ENCODE assay signal across 20 cellular contexts in the genomic region with DNA sequence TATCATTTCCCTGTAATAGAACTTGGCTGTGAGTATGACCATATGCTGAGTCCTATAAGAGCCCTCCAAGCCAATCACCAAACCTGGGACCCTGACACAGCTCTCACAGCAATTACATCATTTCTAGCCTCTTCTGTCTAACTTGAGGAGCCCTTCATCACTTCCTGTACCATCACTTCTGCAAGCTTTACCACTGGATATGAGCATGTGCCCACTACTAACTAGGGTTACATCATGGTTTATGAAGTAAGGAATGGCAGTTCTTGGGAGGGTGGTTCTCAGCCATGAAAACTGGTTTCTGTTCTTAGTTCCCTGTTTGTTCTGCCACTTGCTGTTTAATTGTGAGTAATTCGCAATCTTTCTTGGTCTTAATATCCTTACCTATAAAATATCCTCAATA. TPM values are rescaled to one million over a fixed set of nuclear protein-coding genes. Genes with fewer than 3 reads are reported as not detected.
DNase-seq lines count a peak whose midpoint lies in the region; ATAC-seq and TF ChIP-seq lines count a peak whose summit lies in the region.
"Had no signal": no experiment of that assay in that cellular context is flagged by ENCODE, and none has a peak within 500 bp of the region (broad histone marks: within the 10 kb centered on the region; RNA-seq: fewer than 3 reads in every experiment).

No MANE protein-coding gene starts in this region.

- H3K27me3 Mint-ChIP-seq in GM23338 (ENCODE audit: insufficient read depth, low read depth, poor library complexity), result peaks cover 2% of the 10 kb centered on the region
- peaks cover 0 to 37% (median 13%) of the 10 kb centered on the region in 5 donors for H3K27me3 Mint-ChIP-seq in naive thymus-derived CD4-positive, alpha-beta T cell
- H3K27me3 Mint-ChIP-seq in CD4-positive, alpha-beta T cell, result peaks cover 31% of the 10 kb centered on the region

- no peaks in the 10 kb centered on the region for H3K9me3 Mint-ChIP-seq in GM23338
- no peaks in the 10 kb centered on the region for H3K9me3 Mint-ChIP-seq in naive thymus-derived CD4-positive, alpha-beta T cell
- H3K9me3 Mint-ChIP-seq in CD4-positive, alpha-beta T cell, result no peaks in the 10 kb centered on the region

- no peak for ATAC-seq in GM23338
- ATAC-seq in naive thymus-derived CD4-positive, alpha-beta T cell, result peak; percentile 60
- no peak for ATAC-seq in CD4-positive, alpha-beta T cell (ENCODE audit: poor library complexity)
- ATAC-seq: A549 had no signal

- H3K9me3 ChIP-seq in naive thymus-derived CD4-positive, alpha-beta T cell (ENCODE audit: control insufficient read depth in 2 of 3, low read length in 3 of 3), result no peaks in the 10 kb centered on the region
- no peaks in the 10 kb centered on the region for H3K9me3 ChIP-seq in CD4-positive, alpha-beta T cell (ENCODE audit: control insufficient read depth, low read length)
- H3K9me3 ChIP-seq: A549, SJCRH30 had no signal

- peaks cover 43% of the 10 kb centered on the region for H3K4me1 ChIP-seq in GM23338 (ENCODE audit: insufficient read depth)
- no peaks in the 10 kb centered on the region for H3K4me1 ChIP-seq in naive thymus-derived CD4-positive, alpha-beta T cell (ENCODE audit: control insufficient read depth in 2 of 2, insufficient read depth in 2 of 2, low read length in 2 of 2)
- H3K4me1 ChIP-seq: A549, SJCRH30 had no signal

- H3F3A ChIP-seq in GM23338 (replicated peaks; ENCODE audit: low read depth), result no peaks in the 10 kb centered on the region

- no peak overlapping the region for H3K27ac ChIP-seq in GM23338 (ENCODE audit: low read depth)
- no peak overlapping the region for H3K27ac ChIP-seq in naive thymus-derived CD4-positive, alpha-beta T cell (ENCODE audit: low read depth, low read length)
- H3K27ac ChIP-seq in CD4-positive, alpha-beta T cell (ENCODE audit: low read depth, low read length), result no peak overlapping the region
- H3K27ac ChIP-seq: A549, GM23248, SJCRH30 had no signal

- peaks cover 59% of the 10 kb centered on the region for H3K4me1 Mint-ChIP-seq in GM23338
- H3K4me1 Mint-ChIP-seq in naive thymus-derived CD4-positive, alpha-beta T cell, result peaks cover 0 to 5% (median 4%) of the 10 kb centered on the region in 7 donors
- H3K4me1 Mint-ChIP-seq in CD4-positive, alpha-beta T cell (ENCODE audit: low read depth), result peaks cover 5% of the 10 kb centered on the region

- no peaks in the 10 kb centered on the region for H4K20me1 ChIP-seq in GM23338 (replicated peaks; ENCODE audit: insufficient read depth)

- no peak overlapping the region for H3K4me3 ChIP-seq in GM23338
- no peak overlapping the region for H3K4me3 ChIP-seq in naive thymus-derived CD4-positive, alpha-beta T cell (ENCODE audit: low read length)
- H3K4me3 ChIP-seq: A549, GM23248, SJCRH30 had no signal

- no peaks in the 10 kb centered on the region for H3K9me2 ChIP-seq in GM23338 (ENCODE audit: insufficient read depth)

- H3K36me3 ChIP-seq in GM23338 (ENCODE audit: insufficient read depth), result no peaks in the 10 kb centered on the region
- no peaks in the 10 kb centered on the region for H3K36me3 ChIP-seq in naive thymus-derived CD4-positive, alpha-beta T cell (ENCODE audit: control insufficient read depth in 2 of 3, insufficient read depth in 3 of 3, low read length in 3 of 3)
- H3K36me3 ChIP-seq: SJCRH30 had no signal

- H3K27ac Mint-ChIP-seq in GM23338, result no peak overlapping the region
- H3K27ac Mint-ChIP-seq in naive thymus-derived CD4-positive, alpha-beta T cell, result no peak overlapping the region
- no peak overlapping the region for H3K27ac Mint-ChIP-seq in CD4-positive, alpha-beta T cell
- H3K27ac Mint-ChIP-seq: CD4-positive, alpha-beta memory T cell had no signal

- no peaks in the 10 kb centered on the region for H3K79me2 ChIP-seq in GM23338 (replicated peaks; ENCODE audit: insufficient read depth)

- POLR2A ChIA-PET in naive thymus-derived CD4-positive, alpha-beta T cell (lab: Charles Lee), result no interaction called here
- POLR2A ChIA-PET in CD4-positive, alpha-beta T cell (lab: Charles Lee), result no interaction called here

- DNase-seq in GM23338 (ENCODE audit: low spot score), result no peak
- peak; percentile 55 to 70 for DNase-seq in NCI-H524 (lab: John Stamatoyannopoulos, UW)
- peak; percentile 38 for DNase-seq in SKM-1 (lab: John Stamatoyannopoulos, UW; ENCODE audit: unreplicated experiment)
- DNase-seq in naive thymus-derived CD4-positive, alpha-beta T cell, result no peak
- no peak for DNase-seq in CD4-positive, alpha-beta T cell
- DNase-seq in GM19240 (ENCODE audit: insufficient read length, low spot score), result no peak
- DNase-seq in AG08395 (ENCODE audit: low spot score), result no peak
- DNase-seq in SW 1271 (lab: John Stamatoyannopoulos, UW), result no peak
- DNase-seq: CD4-positive, alpha-beta memory T cell; DND-41; GDM1; GM23248; Karpas-422; MM.1S; NCI-H1436; NCI-H2081; NCI-H345; NCI-H774; SJCRH30 had no signal

- H2AFZ ChIP-seq in GM23338, result 0 out of 2 replicates have a peak overlapping the region, but pooled peaks have one; percentile 2
- H2AFZ ChIP-seq: GM23248 had no signal

- H3K4me2 ChIP-seq in GM23338, result no peak overlapping the region
- H3K4me2 ChIP-seq: A549 had no signal

- H3K27me3 ChIP-seq in GM23338 (ENCODE audit: insufficient read depth), result no peaks in the 10 kb centered on the region
- H3K27me3 ChIP-seq in naive thymus-derived CD4-positive, alpha-beta T cell (ENCODE audit: control insufficient read depth in 2 of 2, insufficient read depth in 2 of 2, low read length in 2 of 2), result no peaks in the 10 kb centered on the region
- H3K27me3 ChIP-seq in CD4-positive, alpha-beta T cell (ENCODE audit: control insufficient read depth, insufficient read depth, low read length), result no peaks in the 10 kb centered on the region
- H3K27me3 ChIP-seq: SJCRH30 had no signal

- no peak overlapping the region for H3K4me3 Mint-ChIP-seq in GM23338
- no peak overlapping the region for H3K4me3 Mint-ChIP-seq in naive thymus-derived CD4-positive, alpha-beta T cell
- H3K4me3 Mint-ChIP-seq in CD4-positive, alpha-beta T cell, result no peak overlapping the region
- H3K4me3 Mint-ChIP-seq: CD4-positive, alpha-beta memory T cell had no signal

- CTCF ChIA-PET in naive thymus-derived CD4-positive, alpha-beta T cell (lab: Charles Lee), result no interaction called here
- CTCF ChIA-PET in CD4-positive, alpha-beta T cell (lab: Charles Lee), result no interaction called here

- no peaks in the 10 kb centered on the region for H3K36me3 Mint-ChIP-seq in GM23338 (ENCODE audit: low read depth)
- no peaks in the 10 kb centered on the region for H3K36me3 Mint-ChIP-seq in naive thymus-derived CD4-positive, alpha-beta T cell
- no peaks in the 10 kb centered on the region for H3K36me3 Mint-ChIP-seq in CD4-positive, alpha-beta T cell (ENCODE audit: low read depth)
- H3K36me3 Mint-ChIP-seq: CD4-positive, alpha-beta memory T cell had no signal

- intact Hi-C loops in naive thymus-derived CD4-positive, alpha-beta T cell (cut with micrococcal nuclease), result no loop called here
- intact Hi-C loops in CD4-positive, alpha-beta T cell (cut with DNase I, micrococcal nuclease), result no loop called here

- no peak for TF ChIP-seq CTCF in GM23338 (conservative IDR thresholded peaks at IDR 0.05; ENCODE audit: low read depth in 2 of 2)
- TF ChIP-seq CTCF in CD4-positive, alpha-beta T cell (IDR thresholded peaks at IDR 0.05), result no peak

TF ChIP-seq in GM23338, 12 proteins besides CTCF, POLR2A, EP300 and RAD21 (continues in another document):
- TF ChIP-seq EZH2 (IDR thresholded peaks at IDR 0.05; ENCODE audit: low read depth, unreplicated experiment), result no peak

RNA-seq across cellular contexts. Expression of a gene that starts 31.0 kb away (rescaled TPM):
- total RNA-seq in GM23338 (2014; rRNA removed; shearing (Covaris generic)), result 11.7 and 17.0 TPM in 2 replicates
- polyA plus RNA-seq in GM23338 (2016; fragmentation: Nextera tagmentation; extraction: Ambion mirVana), result 5.0 and 8.0 TPM in 2 replicates
- total RNA-seq in naive thymus-derived CD4-positive, alpha-beta T cell, result 10 to 100 TPM in 4 of 5 experiments, 1 to 10 TPM in 1; 1.5 to 35.5 (median 15.3) TPM
- polyA plus RNA-seq in naive thymus-derived CD4-positive, alpha-beta T cell, result 1 to 10 TPM; 1.9 to 5.6 TPM
- 10 to 100 TPM; 10.9 to 11.2 TPM for total RNA-seq in CD4-positive, alpha-beta T cell
- total RNA-seq: SJCRH30 had no signal

Comparison
In these comparisons a context has a peak if more than half of its experiments do, and no peak if none do; other contexts are left out.
1. DNase-seq: peak in NCI-H524 (2 of 2) and SKM-1 (single experiment); none in GM23338 (single experiment), naive thymus-derived CD4-positive, alpha-beta T cell (0 of 9), CD4-positive, alpha-beta T cell (0 of 10), GM19240 (single experiment), AG08395 (single experiment) and SW 1271 (0 of 2).